In the genomic region with DNA sequence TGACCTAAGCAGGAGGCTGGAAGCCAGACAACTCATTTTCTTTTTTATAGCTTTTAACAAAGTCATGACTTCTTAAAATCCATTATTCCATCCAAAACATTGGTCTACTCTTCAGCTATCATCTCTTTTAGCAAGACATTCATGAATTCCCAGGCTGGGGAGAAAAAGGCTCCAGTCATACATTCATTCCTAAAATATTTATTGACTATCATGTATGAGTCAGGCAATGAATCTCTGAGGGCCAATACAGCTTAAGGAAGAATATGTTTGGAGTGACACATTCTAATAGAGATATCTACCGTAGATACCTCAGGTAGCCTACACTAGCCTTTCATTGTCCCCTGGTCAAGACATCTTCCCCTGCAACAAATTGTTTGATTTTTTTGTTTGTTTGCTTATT, we compare ENCODE assay signal across 1 cellular context.
TF ChIP-seq lines count a peak whose summit lies in the region.

No MANE protein-coding gene starts in this region.

TF ChIP-seq in SK-N-SH treated with all-trans-retinoic acid at 6 μM for 48 hours, 23 proteins besides CTCF, POLR2A, EP300 and RAD21 (continued from another document):
- TF ChIP-seq ZNF70 (CRISPR knock-in tag; IDR thresholded peaks at IDR 0.05), result no peak
- no peak for TF ChIP-seq ESRRG (CRISPR knock-in tag; IDR thresholded peaks at IDR 0.05)
